In genomic region chr2:112643488-112643887, GRCh38 we compare ENCODE assay signal across 13 cellular contexts. TPM values are rescaled to one million over a fixed set of nuclear protein-coding genes. Genes with fewer than 3 reads are reported as not detected.
A peak's percentile ranks its signal among the peaks of the same experiment; 100 is the strongest.
DNase-seq lines count a peak whose midpoint lies in the region; ATAC-seq, FAIRE-seq and TF ChIP-seq lines count a peak whose summit lies in the region.
"Had no signal": no experiment of that assay in that cellular context is flagged by ENCODE, and none has a peak within 500 bp of the region (broad histone marks: within the 10 kb centered on the region; RNA-seq: fewer than 3 reads in every experiment).

No MANE protein-coding gene starts in this region.

- H3K9ac ChIP-seq in GM23248 (no peak overlapping the region), kidney (ENCODE audit: low read length in 2 of 2) (no peak overlapping the region)

- H3K27me3 ChIP-seq in GM23248 (replicated peaks; ENCODE audit: insufficient read depth): no peaks in the 10 kb centered on the region
- no peaks in the 10 kb centered on the region for H3K27me3 ChIP-seq in sigmoid colon

- no peak for TF ChIP-seq POLR2A in erythroblast (IDR thresholded peaks at IDR 0.05; ENCODE audit: low read length)
- TF ChIP-seq POLR2A in sigmoid colon (IDR thresholded peaks at IDR 0.05): no peak

- H3K4me1 Mint-ChIP-seq in T-cell: peaks cover 34 to 43% (median 35%) of the 10 kb centered on the region in 3 donors
- peaks cover 48% of the 10 kb centered on the region for H3K4me1 Mint-ChIP-seq in osteocyte (ENCODE audit: unreplicated experiment)

- intact Hi-C loops in sigmoid colon (cut with DNase I) (no loop called here), kidney (cut with DNase I) (no loop called here)

- TF ChIP-seq EP300 in sigmoid colon (IDR thresholded peaks at IDR 0.05): no peak

- in situ Hi-C loops in GM23248 (cut with MboI): no loop called here

- CTCF ChIA-PET in T-cell (lab: Charles Lee): interaction anchor here in 1 of 2 donors (1.3 to 2.8 kb wide), 2 partner anchors 9 to 13 kb away, joined by 3 to 10 read pairs; no protein-coding TSS in a partner anchor

- no peak for DNase-seq in GM23248
- no peak for DNase-seq in T-cell
- peak; percentile 37 to 75 for DNase-seq in erythroblast (lab: John Stamatoyannopoulos, UW)
- DNase-seq in sigmoid colon: no peak
- no peak for DNase-seq in osteocyte (ENCODE audit: extremely low spot score, unreplicated experiment)
- no peak for DNase-seq in kidney
- DNase-seq: activated gamma-delta T cell treated with Interleukin-2 at 50 U/mL for 16 hours; effector CD4-positive, alpha-beta T cell; SHP77 had no signal

- no peak overlapping the region for H3K4me2 ChIP-seq in GM23248 (ENCODE audit: unreplicated experiment)

- peaks cover 11% of the 10 kb centered on the region; the same call in 1 of the 2 replicates for H4K20me1 ChIP-seq in GM23248 (ENCODE audit: insufficient read depth)

- peak overlapping the region in 1 of 2 donors; percentile 86 for H3K27ac Mint-ChIP-seq in T-cell
- H3K27ac Mint-ChIP-seq in osteocyte (ENCODE audit: unreplicated experiment): no peak overlapping the region

- H3K4me3 Mint-ChIP-seq in T-cell (peak overlapping the region; percentile 21 to 92 (median 85)), osteocyte (ENCODE audit: unreplicated experiment) (no peak overlapping the region)

- no peak for FAIRE-seq in kidney (lab: Jason Lieb, UNC)
- FAIRE-seq: GM12878, TTC549 had no signal

- 0 out of 2 replicates have a peak overlapping the region, but pooled peaks have one; percentile 20 for H3K27ac ChIP-seq in GM23248
- peak overlapping the region in 3 of 4 donors; percentile 99 to 100 (median 99) for H3K27ac ChIP-seq in sigmoid colon
- H3K27ac ChIP-seq in kidney (ENCODE audit: low read depth in 2 of 2, low read length in 2 of 2): no peak overlapping the region
- H3K27ac ChIP-seq: HL-60 had no signal

- H3K9me3 ChIP-seq in GM23248 (ENCODE audit: low read depth): no peaks in the 10 kb centered on the region
- H3K9me3 ChIP-seq in sigmoid colon: no peaks in the 10 kb centered on the region
- H3K9me3 ChIP-seq in kidney (ENCODE audit: control insufficient read depth in 1 of 2, low read length in 2 of 2): no peaks in the 10 kb centered on the region

- H2AFZ ChIP-seq in GM23248: no peak overlapping the region

- POLR2A ChIA-PET in T-cell (lab: Charles Lee): no interaction called here

- WGBS in GM23248 (ENCODE audit: low coverage in 1 of 2, low lambda C conversion rate in 2 of 2, missing lambda C conversion rate in 2 of 2), 2 experiments: 81 to 92% methylated on average over 3 of the region's 3 CpGs
- WGBS in sigmoid colon, 2 donors: 78 to 94% methylated on average over 3 of the region's 3 CpGs

- H3K9me2 ChIP-seq in GM23248 (ENCODE audit: insufficient read depth): no peaks in the 10 kb centered on the region

- H3K36me3 ChIP-seq in GM23248 (ENCODE audit: low read depth) (peaks cover 19% of the 10 kb centered on the region), sigmoid colon (peaks cover 0 to 13% (median 3%) of the 10 kb centered on the region in 4 donors), kidney (ENCODE audit: control insufficient read depth in 1 of 2, insufficient read depth in 2 of 2, low read length in 2 of 2) (no peaks in the 10 kb centered on the region)

- H3K4me1 ChIP-seq in GM23248 (ENCODE audit: insufficient read depth) (peaks cover 66% of the 10 kb centered on the region), sigmoid colon (peaks cover 0 to 40% (median 28%) of the 10 kb centered on the region in 4 donors), kidney (ENCODE audit: control insufficient read depth in 1 of 2, insufficient read depth in 1 of 2, low read depth in 1 of 2, low read length in 2 of 2) (peaks cover 8 to 12% of the 10 kb centered on the region in 2 donors)

- peaks cover 71% of the 10 kb centered on the region for H3F3A ChIP-seq in GM23248 (ENCODE audit: insufficient read depth)

- ATAC-seq in T-cell (replicated peaks in 1 of 4): no peak
- ATAC-seq in GM18873 (IDR thresholded peaks at IDR 0.05; ENCODE audit: low FRiP score, unreplicated experiment): no peak
- ATAC-seq: GM12878 had no signal

- no peaks in the 10 kb centered on the region for H3K27me3 Mint-ChIP-seq in T-cell
- H3K27me3 Mint-ChIP-seq in osteocyte (ENCODE audit: unreplicated experiment): no peaks in the 10 kb centered on the region

- H3K9me3 Mint-ChIP-seq in T-cell (no peaks in the 10 kb centered on the region), osteocyte (ENCODE audit: unreplicated experiment) (no peaks in the 10 kb centered on the region)

- H3K4me3 ChIP-seq in GM23248: no peak overlapping the region
- no peak overlapping the region for H3K4me3 ChIP-seq in sigmoid colon
- no peak overlapping the region for H3K4me3 ChIP-seq in kidney (ENCODE audit: low read length in 2 of 2)
- H3K4me3 ChIP-seq: GM12878 had no signal

- peaks cover 39% of the 10 kb centered on the region for H3K79me2 ChIP-seq in GM23248 (ENCODE audit: insufficient read depth)

- TF ChIP-seq CTCF in sigmoid colon (IDR thresholded peaks at IDR 0.05): no peak
- no peak for TF ChIP-seq CTCF in osteocyte (IDR thresholded peaks at IDR 0.05)
- TF ChIP-seq CTCF in kidney (IDR thresholded peaks at IDR 0.05; ENCODE audit: borderline replicate concordance, extremely low read depth, insufficient read depth): no peak

- H3K36me3 Mint-ChIP-seq in T-cell (peaks cover 22% of the 10 kb centered on the region), osteocyte (ENCODE audit: unreplicated experiment) (peaks cover 14% of the 10 kb centered on the region)

RNA-seq across cellular contexts. Expression of gene SLC20A1, which starts 2.3 kb away (rescaled TPM):
- 135 and 153 TPM in 2 replicates for total RNA-seq in GM23248 (2014; rRNA removed; shearing (Covaris generic))
- polyA plus RNA-seq in GM23248 (2016; fragmentation: Nextera tagmentation; extraction: Ambion mirVana) (191 and 193 TPM in 2 replicates), sigmoid colon (10 to 100 TPM; 18.0 to 34.9 (median 31.0) TPM), kidney (ENCODE audit: insufficient read depth, low read depth, low replicate concordance) (10.4 TPM)
- total RNA-seq in T-cell (100 to 1,000 TPM in 2 of 5 donors, 10 to 100 TPM in 3; 65.8 to 135 (median 83.0) TPM), sigmoid colon (10 to 100 TPM; 11.4 to 25.1 (median 14.3) TPM), osteocyte (77.6 and 80.4 TPM in 2 replicates), kidney (46.2 TPM)

RNA-seq across cellular contexts. Expression of gene CHCHD5, which starts 59.1 kb away (rescaled TPM):
- total RNA-seq in GM23248 (2014; rRNA removed; shearing (Covaris generic)): 7.1 and 9.5 TPM in 2 replicates
- polyA plus RNA-seq in GM23248 (2016; fragmentation: Nextera tagmentation; extraction: Ambion mirVana): 55.4 and 57.8 TPM in 2 replicates
- 10 to 100 TPM; 16.4 to 30.1 (median 24.7) TPM for total RNA-seq in T-cell
- 10 to 100 TPM; 13.8 to 36.4 (median 25.3) TPM for total RNA-seq in sigmoid colon
- 10 to 100 TPM; 41.8 to 62.5 (median 43.0) TPM for polyA plus RNA-seq in sigmoid colon
- 24.7 and 31.4 TPM in 2 replicates for total RNA-seq in osteocyte
- total RNA-seq in kidney: 39.6 TPM
- polyA plus RNA-seq in kidney (ENCODE audit: insufficient read depth, low read depth, low replicate concordance): 104 TPM

Comparison
In these comparisons a context has a peak if more than half of its experiments do, and no peak if none do; other contexts are left out.
1. DNase-seq: peak in erythroblast (2 of 2); none in GM23248 (single experiment), T-cell (0 of 34), sigmoid colon (single experiment), osteocyte (single experiment) and kidney (single experiment).
2. H3K27ac ChIP-seq: peak in GM23248 (single experiment) and sigmoid colon (3 of 4); none in kidney (0 of 2).